ENCODE assay signal across 1 cellular context in the genomic region with DNA sequence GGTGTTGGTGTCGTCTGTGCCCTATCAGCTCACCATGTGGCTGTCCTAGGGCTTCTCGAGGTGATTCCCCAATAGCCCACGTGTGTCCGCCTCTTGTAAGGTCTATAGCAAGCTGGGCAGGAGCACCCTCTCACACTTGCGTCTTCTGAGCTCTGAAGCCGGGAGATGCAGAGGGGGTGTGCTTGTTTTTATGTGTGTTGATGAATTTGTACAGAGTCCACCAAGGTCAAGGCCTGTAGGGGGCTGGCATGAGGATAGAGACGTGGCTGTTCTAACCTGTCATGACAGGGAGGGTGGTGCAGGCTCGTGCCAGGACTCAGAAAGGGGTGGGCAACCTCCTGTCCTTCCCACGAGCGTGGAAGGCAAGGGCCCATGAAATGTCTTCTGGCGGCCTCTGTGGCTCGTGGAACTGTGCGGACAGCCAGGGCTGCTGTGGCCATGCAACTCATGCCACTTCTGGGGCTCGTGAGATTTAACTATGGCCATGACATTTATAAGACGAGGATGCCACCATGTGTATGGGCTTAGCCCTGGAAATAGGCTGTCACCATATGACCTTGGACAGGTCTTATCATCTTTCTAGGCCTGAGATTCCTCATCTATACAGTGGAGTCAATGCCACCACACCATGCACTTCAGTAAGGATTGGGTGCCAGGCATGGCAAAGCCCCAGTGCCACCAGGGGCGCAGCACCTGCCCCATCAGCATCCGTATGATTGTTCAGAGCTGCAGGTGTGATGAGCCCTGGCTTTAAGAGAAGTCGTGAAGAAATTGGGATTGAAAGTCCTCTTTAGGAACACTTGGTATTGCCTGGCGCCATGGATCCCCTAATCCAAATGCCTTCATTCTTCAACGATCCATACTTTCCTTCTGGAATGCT.
TF ChIP-seq lines count a peak whose summit lies in the region.

No MANE protein-coding gene starts in this region.

TF ChIP-seq in SK-N-SH, 30 proteins besides CTCF, POLR2A, EP300 and RAD21 (continued from another document):
- TF ChIP-seq, protein P1, sequence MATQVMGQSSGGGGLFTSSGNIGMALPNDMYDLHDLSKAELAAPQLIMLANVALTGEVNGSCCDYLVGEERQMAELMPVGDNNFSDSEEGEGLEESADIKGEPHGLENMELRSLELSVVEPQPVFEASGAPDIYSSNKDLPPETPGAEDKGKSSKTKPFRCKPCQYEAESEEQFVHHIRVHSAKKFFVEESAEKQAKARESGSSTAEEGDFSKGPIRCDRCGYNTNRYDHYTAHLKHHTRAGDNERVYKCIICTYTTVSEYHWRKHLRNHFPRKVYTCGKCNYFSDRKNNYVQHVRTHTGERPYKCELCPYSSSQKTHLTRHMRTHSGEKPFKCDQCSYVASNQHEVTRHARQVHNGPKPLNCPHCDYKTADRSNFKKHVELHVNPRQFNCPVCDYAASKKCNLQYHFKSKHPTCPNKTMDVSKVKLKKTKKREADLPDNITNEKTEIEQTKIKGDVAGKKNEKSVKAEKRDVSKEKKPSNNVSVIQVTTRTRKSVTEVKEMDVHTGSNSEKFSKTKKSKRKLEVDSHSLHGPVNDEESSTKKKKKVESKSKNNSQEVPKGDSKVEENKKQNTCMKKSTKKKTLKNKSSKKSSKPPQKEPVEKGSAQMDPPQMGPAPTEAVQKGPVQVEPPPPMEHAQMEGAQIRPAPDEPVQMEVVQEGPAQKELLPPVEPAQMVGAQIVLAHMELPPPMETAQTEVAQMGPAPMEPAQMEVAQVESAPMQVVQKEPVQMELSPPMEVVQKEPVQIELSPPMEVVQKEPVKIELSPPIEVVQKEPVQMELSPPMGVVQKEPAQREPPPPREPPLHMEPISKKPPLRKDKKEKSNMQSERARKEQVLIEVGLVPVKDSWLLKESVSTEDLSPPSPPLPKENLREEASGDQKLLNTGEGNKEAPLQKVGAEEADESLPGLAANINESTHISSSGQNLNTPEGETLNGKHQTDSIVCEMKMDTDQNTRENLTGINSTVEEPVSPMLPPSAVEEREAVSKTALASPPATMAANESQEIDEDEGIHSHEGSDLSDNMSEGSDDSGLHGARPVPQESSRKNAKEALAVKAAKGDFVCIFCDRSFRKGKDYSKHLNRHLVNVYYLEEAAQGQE (IDR thresholded peaks at IDR 0.05; ENCODE audit: low read depth, low read length) = no peak
